In the genomic region with DNA sequence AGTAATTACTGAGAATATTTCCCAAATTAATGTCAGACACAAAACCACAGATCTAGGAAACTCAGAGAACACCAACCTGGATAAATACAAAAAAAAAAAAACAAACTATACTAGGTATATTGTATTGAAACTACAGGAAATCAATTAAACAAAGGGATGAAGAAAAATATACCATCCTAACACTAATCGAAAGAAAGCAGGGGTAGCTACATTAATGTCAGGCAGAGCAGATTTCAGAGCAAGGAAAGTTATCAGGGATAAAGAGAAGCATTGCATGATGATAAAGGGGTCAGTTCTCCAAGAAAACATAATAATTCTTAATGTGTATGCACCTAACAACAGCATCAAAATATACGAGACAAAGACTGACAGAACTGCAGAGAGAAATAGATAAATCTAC, we compare ENCODE assay signal across 23 cellular contexts.
DNase-seq lines count a peak whose midpoint lies in the region; ATAC-seq, FAIRE-seq and TF ChIP-seq lines count a peak whose summit lies in the region.
"Had no signal": no experiment of that assay in that cellular context is flagged by ENCODE, and none has a peak within 500 bp of the region (broad histone marks: within the 10 kb centered on the region; RNA-seq: fewer than 3 reads in every experiment).

No MANE protein-coding gene starts in this region.

- no peak for TF ChIP-seq RAD21 in HepG2 (CRISPR knock-in tag; IDR thresholded peaks at IDR 0.05)

- peaks cover 5% of the 10 kb centered on the region for H3K36me3 Mint-ChIP-seq in dendritic cell treated with granulocyte-macrophage colony-stimulating factor and Interleukin-4, amounts not matched to agents 40 ng/mL and 50 ng/mL, for 4 days (ENCODE audit: low read depth)
- H3K36me3 Mint-ChIP-seq: CD4-positive, CD25-positive, alpha-beta regulatory T cell had no signal

- 83% methylated on average over 2 of the region's 2 CpGs for WGBS in HepG2 (ENCODE audit: low lambda C conversion rate)
- WGBS in testis, 2 donors, result 85 to 93% methylated on average over 2 of the region's 2 CpGs

- no peak for TF ChIP-seq CTCF in HEK293 (tag by site-specific recombination; IDR thresholded peaks at IDR 0.05)
- TF ChIP-seq CTCF in Panc1 (IDR thresholded peaks at IDR 0.05), result no peak
- TF ChIP-seq CTCF in HepG2 (CRISPR knock-in tag; IDR thresholded peaks at IDR 0.05), result no peak
- TF ChIP-seq CTCF in testis (IDR thresholded peaks at IDR 0.05), result no peak

- no peak overlapping the region for H3K4me2 ChIP-seq in HepG2 (ENCODE audit: low read depth, low read length)
- H3K4me2 ChIP-seq: GM23338 had no signal

- H3K9me3 ChIP-seq in HEK293 (ENCODE audit: control insufficient read depth, insufficient read depth, low read depth, low read length) (no peaks in the 10 kb centered on the region), Panc1 (ENCODE audit: control insufficient read depth, insufficient read depth, low read depth, low read length) (peaks cover 12% of the 10 kb centered on the region), HepG2 (ENCODE audit: low read length) (no peaks in the 10 kb centered on the region), testis (no peaks in the 10 kb centered on the region)

- H3K27ac Mint-ChIP-seq in dendritic cell treated with granulocyte-macrophage colony-stimulating factor and Interleukin-4, amounts not matched to agents 40 ng/mL and 50 ng/mL, for 4 days, result peak overlapping the region; percentile 38
- H3K27ac Mint-ChIP-seq: B cell; CD8-positive, alpha-beta T cell; GM23338; H9; HFFc6 had no signal

- H2AFZ ChIP-seq in HepG2 (ENCODE audit: low read length), result no peak overlapping the region
- H2AFZ ChIP-seq: GM23338 had no signal

- H3K9ac ChIP-seq in HepG2 (ENCODE audit: insufficient read depth, low read depth, low read length), result no peak overlapping the region
- H3K9ac ChIP-seq: BLaER1 had no signal

- DNase-seq in Panc1 (ENCODE audit: low read depth, low spot score) (no peak), HepG2 (ENCODE audit: low spot score) (no peak), testis (no peak)
- DNase-seq: CD4-positive, CD25-positive, alpha-beta regulatory T cell; CD8-positive, alpha-beta T cell; DMS 273 treated with DMSO at 0.1 percent for 48 hours; DMS79; EL; GDM1; H9; HFFc6 had no signal

- intact Hi-C loops in Panc1 (cut with micrococcal nuclease; ENCODE audit: unreplicated experiment), result no loop called here
- intact Hi-C loops in dendritic cell treated with granulocyte-macrophage colony-stimulating factor and Interleukin-4, amounts not matched to agents 40 ng/mL and 50 ng/mL, for 4 days (cut with micrococcal nuclease), result no loop called here
- intact Hi-C loops in HepG2 (cut with micrococcal nuclease; ENCODE audit: unreplicated experiment), result no loop called here
- intact Hi-C loops in testis (cut with DNase I; ENCODE audit: low total_unique reads), result no loop called here

- no peaks in the 10 kb centered on the region for H3K27me3 Mint-ChIP-seq in dendritic cell treated with granulocyte-macrophage colony-stimulating factor and Interleukin-4, amounts not matched to agents 40 ng/mL and 50 ng/mL, for 4 days
- H3K27me3 Mint-ChIP-seq: B cell; CD4-positive, CD25-positive, alpha-beta regulatory T cell had no signal

- H3K4me3 ChIP-seq in HEK293 (ENCODE audit: low read depth, low read length), result no peak overlapping the region
- no peak overlapping the region for H3K4me3 ChIP-seq in Panc1 (ENCODE audit: low read depth in 2 of 2, low read length in 2 of 2)
- no peak overlapping the region for H3K4me3 ChIP-seq in HepG2 (replicated peaks in 1 of 3; ENCODE audit: insufficient read depth in 1 of 3, low read depth in 2 of 3, low read length in 3 of 3)
- H3K4me3 ChIP-seq in testis, result no peak overlapping the region
- H3K4me3 ChIP-seq: BLaER1, GM12878, GM23338 had no signal

- TF ChIP-seq POLR2A in HepG2 (IDR thresholded peaks at IDR 0.05; ENCODE audit: insufficient read depth in 1 of 2, low read depth in 2 of 2, low read length in 2 of 2), result no peak
- TF ChIP-seq POLR2A in testis (IDR thresholded peaks at IDR 0.05), result no peak

- H3K36me3 ChIP-seq in HEK293 (ENCODE audit: control insufficient read depth in 2 of 2, insufficient read depth in 1 of 2, low read length in 2 of 2), result no peaks in the 10 kb centered on the region
- H3K36me3 ChIP-seq in Panc1 (ENCODE audit: control insufficient read depth, insufficient read depth, low read length), result no peaks in the 10 kb centered on the region
- H3K36me3 ChIP-seq in HepG2 (replicated peaks in 1 of 2; ENCODE audit: control insufficient read depth in 1 of 2, insufficient read depth in 2 of 2, low read length in 2 of 2), result no peaks in the 10 kb centered on the region
- H3K36me3 ChIP-seq in testis (ENCODE audit: low read depth, missing control alignments), result no peaks in the 10 kb centered on the region
- H3K36me3 ChIP-seq: BLaER1 had no signal

- CTCF ChIA-PET in HEK293 (lab: Yijun Ruan, JAX) (interaction anchor here (0.6 to 0.9 kb wide), 2 partner anchors 16 to 162 kb away, joined by 3 read pairs; no protein-coding TSS in a partner anchor), Panc1 (lab: Charles Lee) (no interaction called here), HepG2 (lab: Yijun Ruan, JAX; ENCODE audit: low intra/inter-chr PET ratio, low total read pairs) (no interaction called here)

- TF ChIP-seq EP300 in HepG2 (IDR thresholded peaks at IDR 0.05; ENCODE audit: low read depth in 2 of 2, low read length in 2 of 2) (no peak), HepG2 (CRISPR knock-in tag; IDR thresholded peaks at IDR 0.05; ENCODE audit: borderline replicate concordance) (no peak)

- in situ Hi-C loops in Panc1 (cut with HindIII; ENCODE audit: low pct_unique_long_range_greater_than_20kb, low sequenced_read_pairs) (no loop called here), HepG2 (cut with HindIII; ENCODE audit: extremely low pct_ligation_motif_present, low pct_unique_long_range_greater_than_20kb) (no loop called here)

- peaks cover 5% of the 10 kb centered on the region for H3K9me3 Mint-ChIP-seq in dendritic cell treated with granulocyte-macrophage colony-stimulating factor and Interleukin-4, amounts not matched to agents 40 ng/mL and 50 ng/mL, for 4 days

- H3K79me2 ChIP-seq in HepG2 (ENCODE audit: insufficient read depth, low read length), result no peaks in the 10 kb centered on the region

- ATAC-seq in Panc1, result no peak
- no peak for ATAC-seq in HG02642 (IDR thresholded peaks at IDR 0.05; ENCODE audit: poor library complexity, unreplicated experiment)
- ATAC-seq in HepG2, result no peak
- ATAC-seq: CD8-positive, alpha-beta T cell; GM12878; GM23338; HCT116 had no signal

- H3K4me3 Mint-ChIP-seq in dendritic cell treated with granulocyte-macrophage colony-stimulating factor and Interleukin-4, amounts not matched to agents 40 ng/mL and 50 ng/mL, for 4 days, result no peak overlapping the region
- H3K4me3 Mint-ChIP-seq: B cell; CD4-positive, CD25-positive, alpha-beta regulatory T cell; CD8-positive, alpha-beta T cell; GM23338; H9; HFFc6 had no signal

- H3K4me1 ChIP-seq in HEK293 (ENCODE audit: control insufficient read depth, insufficient read depth, low read length) (no peaks in the 10 kb centered on the region), Panc1 (ENCODE audit: control insufficient read depth, insufficient read depth, low read length) (no peaks in the 10 kb centered on the region), HepG2 (ENCODE audit: insufficient read depth, low read length) (peaks cover 9% of the 10 kb centered on the region; the same call in 1 of the 2 replicates), testis (no peaks in the 10 kb centered on the region)

- FAIRE-seq in HepG2 (lab: Jason Lieb, UNC), result no peak
- FAIRE-seq: A204.1, D721Med had no signal

- H3K4me1 Mint-ChIP-seq in dendritic cell treated with granulocyte-macrophage colony-stimulating factor and Interleukin-4, amounts not matched to agents 40 ng/mL and 50 ng/mL, for 4 days (ENCODE audit: low read depth), result peaks cover 46% of the 10 kb centered on the region
- H3K4me1 Mint-ChIP-seq: GM23338, H9 had no signal

- H3K27ac ChIP-seq in HEK293 (ENCODE audit: extremely low read depth, low read depth, low read length) (no peak overlapping the region), Panc1 (ENCODE audit: low read length) (peak overlapping the region; percentile 17; the same call in 1 of the 2 replicates), HepG2 (ENCODE audit: extremely low read length, insufficient read depth, low read length) (no peak overlapping the region), testis (no peak overlapping the region)
- H3K27ac ChIP-seq: 22Rv1, BLaER1, C4-2B had no signal

- POLR2A ChIA-PET in HEK293 (lab: Yijun Ruan, JAX), result no interaction called here
- POLR2A ChIA-PET in Panc1 (lab: Charles Lee), result no interaction called here
- POLR2A ChIA-PET in HepG2 (lab: Yijun Ruan, JAX), result no interaction called here

- H3K27me3 ChIP-seq in Panc1 (ENCODE audit: control insufficient read depth, insufficient read depth, low read length) (no peaks in the 10 kb centered on the region), HepG2 (ENCODE audit: control insufficient read depth in 1 of 2, insufficient read depth in 2 of 2, low read length in 2 of 2) (no peaks in the 10 kb centered on the region), testis (no peaks in the 10 kb centered on the region)
- H3K27me3 ChIP-seq: BLaER1 had no signal

- BruUV-seq in Panc1 (replicated peaks; lab: Mats Ljungman, UMichigan), result no TSS peak
- no TSS peak for BruUV-seq in HepG2 (replicated peaks; lab: Mats Ljungman, UMichigan)

- H4K20me1 ChIP-seq in HepG2 (ENCODE audit: insufficient read depth, low read length), result no peaks in the 10 kb centered on the region
- H4K20me1 ChIP-seq: BLaER1 had no signal

TF ChIP-seq in HEK293, 187 proteins besides CTCF, POLR2A, EP300 and RAD21:
- TF ChIP-seq RBAK (tag by site-specific recombination; IDR thresholded peaks at IDR 0.05), result no peak
- no peak for TF ChIP-seq PRDM1 (tag by site-specific recombination; IDR thresholded peaks at IDR 0.05)
- peak; percentile 99 for TF ChIP-seq ZNF211 (tag by site-specific recombination; IDR thresholded peaks at IDR 0.05; ENCODE audit: low read depth)
- no peak for TF ChIP-seq ZNF521 (tag by site-specific recombination; IDR thresholded peaks at IDR 0.05)
- TF ChIP-seq ZNF266 (tag by site-specific recombination; IDR thresholded peaks at IDR 0.05; ENCODE audit: low read depth), result no peak
- peak; percentile 84 for TF ChIP-seq ZNF558 (tag by site-specific recombination; IDR thresholded peaks at IDR 0.05)

TF ChIP-seq in HepG2, 621 proteins besides CTCF, POLR2A, EP300 and RAD21 (continues in another document):
- TF ChIP-seq TEAD2 (CRISPR knock-in tag; IDR thresholded peaks at IDR 0.05) (no peak), YY1 (IDR thresholded peaks at IDR 0.05; ENCODE audit: insufficient read depth, insufficient replicate concordance, low read depth, low read length) (no peak), ZNF337 (CRISPR knock-in tag; IDR thresholded peaks at IDR 0.05; ENCODE audit: borderline replicate concordance, low read depth) (no peak), MZF1 (CRISPR knock-in tag; IDR thresholded peaks at IDR 0.05; ENCODE audit: borderline replicate concordance) (no peak), ASH2L (IDR thresholded peaks at IDR 0.05; ENCODE audit: insufficient read length, low read depth, low read length) (no peak), ISL2 (CRISPR knock-in tag; IDR thresholded peaks at IDR 0.05) (no peak)
